In genomic region chr3:185299918-185300426, GRCh38 we compare ENCODE assay signal across 8 cellular contexts. TPM values are rescaled to one million over a fixed set of nuclear protein-coding genes. Genes with fewer than 3 reads are reported as not detected.
DNase-seq lines count a peak whose midpoint lies in the region; ATAC-seq and TF ChIP-seq lines count a peak whose summit lies in the region.
"Not testable (repeated sequence)": the region's sequence is repeated elsewhere in the genome, so short reads cannot be mapped to it uniquely, and the experiment has no call there.

No MANE protein-coding gene starts in this region.

- in situ Hi-C loops in KBM-7 (cut with MboI; ENCODE audit: low pct_unique_long_range_greater_than_20kb, low sequenced_read_pairs): not testable (repeated sequence)

- peak overlapping the region; percentile 30 for H3K4me3 ChIP-seq in GM12864 (ENCODE audit: low read depth, low read length)
- not testable (repeated sequence) for H3K4me3 ChIP-seq in mucosa of descending colon

- ATAC-seq in GM18873 (IDR thresholded peaks at IDR 0.05; ENCODE audit: low FRiP score, unreplicated experiment) (peak; percentile 80), GM21390 (IDR thresholded peaks at IDR 0.05; ENCODE audit: unreplicated experiment) (peak; percentile 89), HG02678 (IDR thresholded peaks at IDR 0.05; ENCODE audit: unreplicated experiment) (peak; percentile 95), HG03135 (IDR thresholded peaks at IDR 0.05; ENCODE audit: unreplicated experiment) (peak; percentile 84), mucosa of descending colon (peak; percentile 37)

- intact Hi-C loops in mucosa of descending colon (cut with DNase I, micrococcal nuclease): not testable (repeated sequence)

- not testable (repeated sequence) for H3K36me3 ChIP-seq in mucosa of descending colon (ENCODE audit: low read depth)

- H3K9me3 ChIP-seq in mucosa of descending colon: not testable (repeated sequence)

- H3K4me1 ChIP-seq in mucosa of descending colon (ENCODE audit: low read depth): not testable (repeated sequence)

- TF ChIP-seq CTCF in GM12864 (IDR thresholded peaks at IDR 0.05; ENCODE audit: low read depth, low read length, missing control alignments); mucosa of descending colon (IDR thresholded peaks at IDR 0.05): not testable (repeated sequence)

- DNase-seq in GM12864 (ENCODE audit: low read depth) (peak; percentile 77), KBM-7 (peak; percentile 36), SIG-M5 (lab: John Stamatoyannopoulos, UW) (peak; percentile 82)
- not testable (repeated sequence) for DNase-seq in mucosa of descending colon

RNA-seq across cellular contexts. Expression of gene EHHADH, which starts 46.1 kb away (rescaled TPM):
- total RNA-seq in mucosa of descending colon: 10 to 100 TPM; 18.3 to 33.2 (median 29.0) TPM

Comparison
In these comparisons a context has a peak if more than half of its experiments do, and no peak if none do; other contexts are left out.
1. ATAC-seq: peak in every context shown above with its lines; median percentile 95 in HG02678; 89 in GM21390; 84 in HG03135; 80 in GM18873; 37 in mucosa of descending colon.